In genomic region chr17:4329838-4330237, GRCh38 we compare ENCODE assay signal across 11 cellular contexts. TPM values are rescaled to one million over a fixed set of nuclear protein-coding genes. Genes with fewer than 3 reads are reported as not detected.
DNase-seq lines count a peak whose midpoint lies in the region; FAIRE-seq and TF ChIP-seq lines count a peak whose summit lies in the region.
"Had no signal": no experiment of that assay in that cellular context is flagged by ENCODE, and none has a peak within 500 bp of the region (broad histone marks: within the 10 kb centered on the region; RNA-seq: fewer than 3 reads in every experiment).

No MANE protein-coding gene starts in this region.

- peaks cover 42% of the 10 kb centered on the region for H3K36me3 Mint-ChIP-seq in endodermal cell (ENCODE audit: low read depth)

- no peak overlapping the region for H3K18ac ChIP-seq in trophoblast cell (ENCODE audit: low read length)

- 85 to 90% methylated on average over 5 to 6 of the region's 7 CpGs for WGBS in endodermal cell (ENCODE audit: insufficient coverage in 1 of 2, insufficient read length in 1 of 2), 2 experiments
- WGBS in trophoblast cell (ENCODE audit: extremely low coverage, insufficient coverage, insufficient read length): no CpG with 5 or more reads among the region's 7 CpGs

- no peak overlapping the region for H3K23ac ChIP-seq in trophoblast cell (ENCODE audit: low read length)

- peaks cover 29% of the 10 kb centered on the region for H3K36me3 ChIP-seq in endodermal cell (ENCODE audit: control insufficient read depth, insufficient read depth, low read length)
- H3K36me3 ChIP-seq in trophoblast cell (ENCODE audit: control insufficient read depth in 1 of 2, insufficient read depth in 2 of 2, low read length in 2 of 2): no peaks in the 10 kb centered on the region

- H2BK12ac ChIP-seq in trophoblast cell (ENCODE audit: low read length): no peak overlapping the region

- H3K27me3 Mint-ChIP-seq in endodermal cell (ENCODE audit: insufficient read depth): no peaks in the 10 kb centered on the region

- H2AFZ ChIP-seq in trophoblast cell (ENCODE audit: insufficient read depth, low read length, poor library complexity): no peak overlapping the region

- no peak overlapping the region for H3K9ac ChIP-seq in endodermal cell (ENCODE audit: extremely low read depth, low read length, poor library complexity, severe bottlenecking)
- no peak overlapping the region for H3K9ac ChIP-seq in trophoblast cell (ENCODE audit: low read length)

- H3K4me1 ChIP-seq in endodermal cell (ENCODE audit: control insufficient read depth, insufficient read depth, low read length): peaks cover 8% of the 10 kb centered on the region
- H3K4me1 ChIP-seq in trophoblast cell (ENCODE audit: control insufficient read depth in 1 of 2, insufficient read depth in 2 of 2, low read length in 2 of 2): peaks cover 6 to 9% of the 10 kb centered on the region in 2 experiments

- DNase-seq in NCI-H226 (peak; percentile 90), endodermal cell (no peak), trophoblast cell (peak; percentile 88 to 99), NCI-H446 (lab: John Stamatoyannopoulos, UW) (no peak), DMS 273 treated with DMSO at 0.1 percent for 48 hours (lab: John Stamatoyannopoulos, UW) (no peak)
- DNase-seq in stimulated activated CD4-positive, alpha-beta T cell treated with anti-CD3 and anti-CD28 coated beads, Interleukin-15, amount 100 ng/mL, for 24 hours: no peak
- DNase-seq in stimulated activated naive CD4-positive, alpha-beta T cell (lab: John Stamatoyannopoulos, UW): no peak
- DNase-seq: activated naive CD4-positive, alpha-beta T cell; NCI-H2171 had no signal

- no peak overlapping the region for H2BK120ac ChIP-seq in trophoblast cell (ENCODE audit: insufficient read depth, low read length, poor library complexity)

- no peak overlapping the region for H2BK5ac ChIP-seq in trophoblast cell (ENCODE audit: low read depth, low read length, poor library complexity)

- FAIRE-seq in G401.6 (lab: Jason Lieb, UNC): peak; percentile 39

- H3K79me2 ChIP-seq in trophoblast cell (ENCODE audit: control insufficient read depth, insufficient read depth, low read length, poor library complexity): peaks cover 13% of the 10 kb centered on the region

- peak overlapping the region; percentile 42 for H3K4me3 ChIP-seq in endodermal cell (ENCODE audit: low read length)
- H3K4me3 ChIP-seq in trophoblast cell (ENCODE audit: low read depth, low read length): no peak overlapping the region

- no peak overlapping the region for H3K4me3 Mint-ChIP-seq in endodermal cell
- H3K4me3 Mint-ChIP-seq: T-helper 2 cell treated with Interferon-gamma antibody and Interleukin-4, amounts not matched to agents 5 μg/mL and 100 μg/mL, for 36 hours had no signal

- peaks cover 16% of the 10 kb centered on the region for H3K9me3 Mint-ChIP-seq in endodermal cell
- H3K9me3 Mint-ChIP-seq: T-helper 2 cell treated with Interferon-gamma antibody and Interleukin-4, amounts not matched to agents 5 μg/mL and 100 μg/mL, for 36 hours had no signal

- H3K27ac ChIP-seq in endodermal cell (ENCODE audit: low read depth, low read length): no peak overlapping the region
- H3K27ac ChIP-seq in trophoblast cell (ENCODE audit: low read depth, low read length): peak overlapping the region; percentile 45

- H2AK5ac ChIP-seq in trophoblast cell (ENCODE audit: low read length): no peak overlapping the region

- TF ChIP-seq CTCF in endodermal cell (conservative IDR thresholded peaks at IDR 0.05): no peak

- no peak overlapping the region for H3K14ac ChIP-seq in trophoblast cell (ENCODE audit: low read length)

- no peak overlapping the region for H4K8ac ChIP-seq in trophoblast cell (ENCODE audit: low read depth, low read length)

- peak overlapping the region; percentile 62 for H3K4ac ChIP-seq in trophoblast cell (ENCODE audit: low read depth, low read length)

- no peaks in the 10 kb centered on the region for H3K79me1 ChIP-seq in trophoblast cell (ENCODE audit: low read length)

- H3K4me2 ChIP-seq in trophoblast cell (ENCODE audit: low read length): no peak overlapping the region

- H3K27me3 ChIP-seq in endodermal cell (ENCODE audit: control insufficient read depth, insufficient read depth, low read length, poor library complexity, severe bottlenecking) (no peaks in the 10 kb centered on the region), trophoblast cell (ENCODE audit: insufficient read depth, low read length) (no peaks in the 10 kb centered on the region)

- H3K4me1 Mint-ChIP-seq in endodermal cell: peaks cover 22% of the 10 kb centered on the region

- H3K9me3 ChIP-seq in endodermal cell (ENCODE audit: control insufficient read depth, low read length) (no peaks in the 10 kb centered on the region), trophoblast cell (ENCODE audit: insufficient read depth, low read depth, low read length) (no peaks in the 10 kb centered on the region)

- peak overlapping the region; percentile 74 for H3K27ac Mint-ChIP-seq in endodermal cell
- H3K27ac Mint-ChIP-seq: T-helper 2 cell treated with Interferon-gamma antibody and Interleukin-4, amounts not matched to agents 5 μg/mL and 100 μg/mL, for 36 hours had no signal

- no peak overlapping the region for H4K12ac ChIP-seq in trophoblast cell (ENCODE audit: low read depth, low read length)

- no peak overlapping the region for H4K91ac ChIP-seq in trophoblast cell (ENCODE audit: low read depth, low read length)

RNA-seq across cellular contexts. Expression of gene UBE2G1, which starts 36.6 kb away (rescaled TPM):
- 100 to 1,000 TPM in 1 of 2 donors, 10 to 100 TPM in 1; 85.5 to 104 TPM for total RNA-seq in endodermal cell
- 79.2 TPM for polyA plus RNA-seq in endodermal cell (2013, experiment 1 of 2)
- polyA plus RNA-seq in endodermal cell (2013, experiment 2 of 2): 71.8 TPM
- 225 and 236 TPM in 2 replicates for polyA plus RNA-seq in trophoblast cell (2013)

Comparison
In these comparisons a context has a peak if more than half of its experiments do, and no peak if none do; other contexts are left out.
1. DNase-seq: peak in NCI-H226 (single experiment) and trophoblast cell (2 of 2); none in endodermal cell (single experiment), stimulated activated CD4-positive, alpha-beta T cell treated with anti-CD3 and anti-CD28 coated beads, Interleukin-15, amount 100 ng/mL, for 24 hours (single experiment), stimulated activated naive CD4-positive, alpha-beta T cell (0 of 6), NCI-H446 (0 of 2) and DMS 273 treated with DMSO at 0.1 percent for 48 hours (single experiment).